23 cellular contexts compared by ENCODE assay signal in the genomic region with DNA sequence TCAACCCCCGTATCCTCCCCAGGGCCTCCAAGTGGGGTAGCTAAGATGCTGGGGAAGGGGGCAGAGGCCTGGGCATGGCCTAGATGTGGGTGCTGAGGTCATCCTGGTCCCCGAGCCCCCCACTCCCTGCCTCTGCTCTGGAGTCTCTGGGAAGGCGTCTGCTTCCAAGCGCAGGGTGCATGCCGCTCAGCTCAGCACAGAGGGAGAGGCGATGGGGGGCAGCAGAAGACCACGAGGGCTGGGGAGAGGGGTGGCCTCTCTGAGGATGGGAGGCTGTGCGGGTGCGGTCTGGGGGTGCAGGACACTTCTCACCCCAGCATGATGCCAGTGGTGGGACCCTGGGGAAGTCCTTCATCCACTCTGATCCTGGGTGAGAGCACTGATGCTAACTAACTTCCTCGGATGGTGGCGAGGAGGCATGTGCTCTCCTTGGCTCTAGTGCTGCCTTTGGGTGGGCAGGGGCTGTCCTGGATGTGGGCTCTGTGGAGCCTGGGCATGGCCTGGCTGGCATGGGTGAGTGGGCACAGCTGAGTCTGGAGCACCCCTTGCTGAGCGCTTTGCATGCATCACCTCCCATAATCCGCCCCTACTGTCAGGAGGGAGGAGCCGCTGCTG. TPM values are rescaled to one million over a fixed set of nuclear protein-coding genes. Genes with fewer than 3 reads are reported as not detected.
"Had no signal": no experiment of that assay in that cellular context is flagged by ENCODE, and none has a peak within 500 bp of the region (broad histone marks: within the 10 kb centered on the region; RNA-seq: fewer than 3 reads in every experiment).

No MANE protein-coding gene starts in this region.

- H3K27ac ChIP-seq: dorsolateral prefrontal cortex, epithelial cell of prostate, esophagus squamous epithelium, gastroesophageal sphincter, pancreas, prostate gland, right lobe of liver, spleen, thoracic aorta, transverse colon had no signal

- ATAC-seq: gastroesophageal sphincter; naive thymus-derived CD8-positive, alpha-beta T cell had no signal

- H3K9me3 ChIP-seq: esophagus squamous epithelium, gastroesophageal sphincter, mucosa of descending colon, pancreas, prostate gland, right lobe of liver, spleen, thoracic aorta, transverse colon had no signal

- H3K4me3 ChIP-seq: dorsolateral prefrontal cortex, esophagus squamous epithelium, gastroesophageal sphincter, mucosa of descending colon, pancreas, prostate gland, right lobe of liver, spleen, thoracic aorta, transverse colon had no signal

- H3K4me1 ChIP-seq: gastroesophageal sphincter, prostate gland, right lobe of liver, spleen, transverse colon had no signal

- FAIRE-seq: endometrium, keratinocyte, pancreas had no signal

- H3K36me3 ChIP-seq: esophagus squamous epithelium, gastroesophageal sphincter, pancreas, prostate gland, right lobe of liver, spleen, thoracic aorta, transverse colon had no signal

- H3K27me3 ChIP-seq: dorsolateral prefrontal cortex, esophagus squamous epithelium, gastroesophageal sphincter, pancreas, right lobe of liver, spleen, transverse colon had no signal

- DNase-seq: cortex of kidney; dorsolateral prefrontal cortex; effector CD8-positive, alpha-beta T cell; esophagus squamous epithelium; immature natural killer cell; mammary epithelial cell; naive thymus-derived CD8-positive, alpha-beta T cell; right lobe of liver; spleen; stimulated activated naive B cell treated with anti-CD40 and anti-IgM and Interleukin-4, amounts not matched to agents 10 μg/mL and 1 μg/mL and 100 μg/mL, for 72 hours; stimulated activated naive CD8-positive, alpha-beta T cell treated with anti-CD3 and anti-CD28 coated beads, Interleukin-15, amount 100 ng/mL, for 72 hours; transverse colon had no signal

RNA-seq across cellular contexts. Expression of a gene that starts 34.6 kb away (rescaled TPM):
- total RNA-seq: skeletal muscle tissue had no signal
- polyA plus RNA-seq: liver; mammary epithelial cell; naive thymus-derived CD8-positive, alpha-beta T cell; neural cell had no signal
